In the genomic region with DNA sequence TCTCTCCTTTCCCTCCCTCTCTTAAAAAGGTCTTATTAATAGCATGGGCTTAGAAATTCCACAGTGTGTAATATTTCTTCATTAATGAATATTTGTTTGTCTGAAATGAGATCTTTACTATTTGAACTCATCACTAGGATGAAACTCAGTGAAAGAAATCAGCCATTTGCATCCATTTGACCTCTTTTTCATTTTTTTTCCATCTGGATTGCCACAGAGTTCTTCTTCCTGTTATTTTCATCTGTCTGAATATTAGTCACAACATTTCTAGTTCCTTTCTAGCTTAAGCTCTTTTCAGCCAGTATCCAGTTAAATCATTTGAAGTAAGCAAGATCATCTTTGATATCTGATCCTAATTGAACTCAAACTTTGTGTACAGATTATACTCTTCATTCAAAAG, we compare ENCODE assay signal across 23 cellular contexts.
DNase-seq lines count a peak whose midpoint lies in the region; ATAC-seq and TF ChIP-seq lines count a peak whose summit lies in the region.
"Had no signal": no experiment of that assay in that cellular context is flagged by ENCODE, and none has a peak within 500 bp of the region (broad histone marks: within the 10 kb centered on the region; RNA-seq: fewer than 3 reads in every experiment).

No MANE protein-coding gene starts in this region.

- no peak overlapping the region for H3K4me3 ChIP-seq in spleen
- H3K4me3 ChIP-seq: BLaER1 treated with 17β-estradiol and CSF1 and Interleukin-3, amounts not matched to agents 10 nM and 100 nM; HAP-1; lung; psoas muscle; SK-N-MC had no signal

- DNase-seq in GM03348 (ENCODE audit: low spot score): peak; percentile 26
- DNase-seq in dermis blood vessel endothelial cell: peak; percentile 11
- peak; percentile 15 to 69 for DNase-seq in lung microvascular endothelial cell (ENCODE audit: low read depth in 2 of 2)
- DNase-seq in spleen: no peak
- no peak for DNase-seq in stimulated activated naive CD4-positive, alpha-beta T cell (lab: John Stamatoyannopoulos, UW)
- DNase-seq in stimulated activated CD4-positive, alpha-beta T cell treated with anti-CD3 and anti-CD28 coated beads, Interleukin-15, amount 100 ng/mL, for 24 hours: no peak
- no peak for DNase-seq in activated T-cell treated with anti-CD3 and anti-CD28 coated beads, Interleukin-2, amount 50 U/mL, for 48 hours
- DNase-seq: ACHN; activated CD4-positive, alpha-beta T cell treated with anti-CD3 and anti-CD28 coated beads for 4 hours; activated naive CD4-positive, alpha-beta T cell treated with anti-CD3 and anti-CD28 coated beads, Interleukin-2, amount 50 U/mL, for 16 hours; effector CD4-positive, alpha-beta T cell; EL; NCI-H1105 treated with DMSO at 0.1 percent for 48 hours; NCI-H2081; NCI-H345; psoas muscle; stimulated activated CD4-positive, alpha-beta T cell treated with anti-CD3 and anti-CD28 coated beads, Interleukin-2, amount 100 ng/mL, for 24 hours had no signal

- TF ChIP-seq POLR2A in spleen (IDR thresholded peaks at IDR 0.05): no peak

- H3K27me3 ChIP-seq in spleen (replicated peaks in 1 of 7): no peaks in the 10 kb centered on the region
- H3K27me3 ChIP-seq: neutrophil had no signal

- peaks cover 0 to 1% (median 0%) of the 10 kb centered on the region in 8 donors for H3K9me3 ChIP-seq in spleen
- H3K9me3 ChIP-seq: HAP-1, neutrophil, psoas muscle had no signal

- ATAC-seq in HG03457 (IDR thresholded peaks at IDR 0.05; ENCODE audit: unreplicated experiment): no peak
- ATAC-seq: psoas muscle had no signal

- no peaks in the 10 kb centered on the region for H3K36me3 ChIP-seq in spleen
- H3K36me3 ChIP-seq: BLaER1 treated with 17β-estradiol and CSF1 and Interleukin-3, amounts not matched to agents 10 nM and 100 nM; HAP-1; neutrophil had no signal

- intact Hi-C loops in spleen (cut with DNase I; ENCODE audit: low total_unique reads): no loop called here

- peak overlapping the region in 6 of 8 donors; percentile 12 to 60 (median 56) for H3K27ac ChIP-seq in spleen
- H3K27ac ChIP-seq: neutrophil, psoas muscle, SK-N-MC had no signal

- TF ChIP-seq CTCF in spleen (IDR thresholded peaks at IDR 0.05 in 8 of 11, conservative IDR thresholded peaks at IDR 0.05 in 3 of 11): no peak

- no peaks in the 10 kb centered on the region for H3K4me1 ChIP-seq in spleen
- H3K4me1 ChIP-seq: psoas muscle had no signal

Comparison
In these comparisons a context has a peak if more than half of its experiments do, and no peak if none do; other contexts are left out.
1. DNase-seq: peak in GM03348 (single experiment), dermis blood vessel endothelial cell (single experiment) and lung microvascular endothelial cell (2 of 2); none in spleen (single experiment), stimulated activated naive CD4-positive, alpha-beta T cell (0 of 6), stimulated activated CD4-positive, alpha-beta T cell treated with anti-CD3 and anti-CD28 coated beads, Interleukin-15, amount 100 ng/mL, for 24 hours (single experiment) and activated T-cell treated with anti-CD3 and anti-CD28 coated beads, Interleukin-2, amount 50 U/mL, for 48 hours (0 of 2).